In genomic region chr13:105334211-105334610, GRCh38 we compare ENCODE assay signal across 19 cellular contexts.
A peak's percentile ranks its signal among the peaks of the same experiment; 100 is the strongest.
DNase-seq lines count a peak whose midpoint lies in the region; ATAC-seq and TF ChIP-seq lines count a peak whose summit lies in the region.
"Had no signal": no experiment of that assay in that cellular context is flagged by ENCODE, and none has a peak within 500 bp of the region (broad histone marks: within the 10 kb centered on the region; RNA-seq: fewer than 3 reads in every experiment).

No MANE protein-coding gene starts in this region.

- no peaks in the 10 kb centered on the region for H3K79me2 ChIP-seq in mesendoderm (ENCODE audit: control insufficient read depth, insufficient read depth, low read length)

- peaks cover 12% of the 10 kb centered on the region for H3K4me1 ChIP-seq in adipocyte (ENCODE audit: control insufficient read depth, insufficient read depth, low read length)
- H3K4me1 ChIP-seq in mesendoderm (ENCODE audit: control insufficient read depth, low read depth, low read length), result no peaks in the 10 kb centered on the region
- H3K4me1 ChIP-seq: prostate gland had no signal

- no CpG with 5 or more reads among the region's 3 CpGs for WGBS in mesendoderm (ENCODE audit: extremely low coverage, insufficient coverage, low lambda C conversion rate)

- TF ChIP-seq CTCF in fibroblast of the aortic adventitia (IDR thresholded peaks at IDR 0.05; ENCODE audit: insufficient read depth, low read length) (no peak), osteocyte (IDR thresholded peaks at IDR 0.05) (no peak)

- H3K27ac Mint-ChIP-seq in osteocyte (ENCODE audit: unreplicated experiment), result peak overlapping the region; percentile 88
- H3K27ac Mint-ChIP-seq: activated B cell treated with CpG ODN at 0.5 μM for 24 hours; activated T-helper 2 cell treated with anti-CD3 and anti-CD28 coated beads, Interferon-gamma antibody, Interleukin-2, Interleukin-4, amounts not matched to agents 10 μg/mL and 5 μg/mL and 100 μg/mL, durations not matched to agents 14 hours and 24 hours and 36 hours; B cell; naive B cell; T-helper 1 cell treated with Interleukin-12 subunit alpha and Interleukin-12 subunit beta and Interleukin-4 antibody, amounts not matched to agents 30 μg/mL and 1 μg/mL, for 36 hours had no signal

- H3K4ac ChIP-seq in mesendoderm (ENCODE audit: low read depth, low read length), result no peak overlapping the region

- no peaks in the 10 kb centered on the region for H3K79me1 ChIP-seq in mesendoderm (ENCODE audit: low read length)

- no peak overlapping the region for H2BK5ac ChIP-seq in mesendoderm (ENCODE audit: low read length)

- no peaks in the 10 kb centered on the region for H3K27me3 ChIP-seq in adipocyte (replicated peaks; ENCODE audit: control insufficient read depth, insufficient read depth, low read length)
- H3K27me3 ChIP-seq in mesendoderm (ENCODE audit: insufficient read depth, low read length, poor library complexity), result no peaks in the 10 kb centered on the region

- H2BK120ac ChIP-seq in mesendoderm (ENCODE audit: low read depth, low read length), result no peak overlapping the region

- no peak for ATAC-seq in GM19467 (IDR thresholded peaks at IDR 0.05; ENCODE audit: unreplicated experiment)

- H3K27ac ChIP-seq in mesendoderm (ENCODE audit: low read depth, low read length), result no peak overlapping the region
- H3K27ac ChIP-seq: prostate gland had no signal

- no peaks in the 10 kb centered on the region for H3K27me3 Mint-ChIP-seq in osteocyte (ENCODE audit: unreplicated experiment)
- H3K27me3 Mint-ChIP-seq: activated B cell treated with CpG ODN at 0.5 μM for 24 hours, B cell, naive B cell had no signal

- H3K4me3 ChIP-seq in adipocyte (ENCODE audit: low read length), result no peak overlapping the region
- H3K4me3 ChIP-seq in fibroblast of the aortic adventitia (ENCODE audit: low read depth, low read length), result no peak overlapping the region
- H3K4me3 ChIP-seq in mesendoderm (ENCODE audit: low read length), result no peak overlapping the region
- H3K4me3 ChIP-seq: prostate gland had no signal

- peaks cover 11% of the 10 kb centered on the region for H3K36me3 Mint-ChIP-seq in osteocyte (ENCODE audit: unreplicated experiment)
- H3K36me3 Mint-ChIP-seq: naive B cell had no signal

- peak overlapping the region; percentile 11 for H3K4me3 Mint-ChIP-seq in osteocyte (ENCODE audit: unreplicated experiment)
- H3K4me3 Mint-ChIP-seq: activated B cell treated with CpG ODN at 0.5 μM for 24 hours; B cell; naive B cell; T-helper 1 cell treated with Interleukin-12 subunit alpha and Interleukin-12 subunit beta and Interleukin-4 antibody, amounts not matched to agents 30 μg/mL and 1 μg/mL, for 36 hours had no signal

- H3K4me2 ChIP-seq in mesendoderm (ENCODE audit: low read length), result no peak overlapping the region

- H4K8ac ChIP-seq in mesendoderm (ENCODE audit: low read depth, low read length), result no peak overlapping the region

- H3K4me1 Mint-ChIP-seq in osteocyte (ENCODE audit: unreplicated experiment), result peaks cover 78% of the 10 kb centered on the region
- H3K4me1 Mint-ChIP-seq: activated B cell treated with CpG ODN at 0.5 μM for 24 hours, B cell, naive B cell had no signal

- H3K9me3 ChIP-seq in adipocyte (ENCODE audit: control insufficient read depth, low read length), result peaks cover 8% of the 10 kb centered on the region
- H3K9me3 ChIP-seq: prostate gland had no signal

- H3K9ac ChIP-seq in adipocyte (ENCODE audit: low read length), result no peak overlapping the region
- no peak overlapping the region for H3K9ac ChIP-seq in mesendoderm (ENCODE audit: low read length)

- DNase-seq in AG08395 (ENCODE audit: low spot score) (peak; percentile 72), adipocyte (ENCODE audit: low read depth) (peak; percentile 73), fibroblast of the aortic adventitia (ENCODE audit: low read depth) (peak; percentile 40), osteocyte (ENCODE audit: extremely low spot score, unreplicated experiment) (no peak), D341Med (ENCODE audit: low spot score) (no peak), mesendoderm (no peak), NCI-H774 (lab: John Stamatoyannopoulos, UW) (no peak)
- DNase-seq: activated B cell treated with CpG ODN at 0.5 μM for 24 hours; activated CD8-positive, alpha-beta memory T cell treated with anti-CD3 and anti-CD28 coated beads for 24 hours; GF-D8; naive B cell; NCI-H1694; SHP77 treated with DMSO at 0.1 percent for 48 hours; stimulated activated naive CD4-positive, alpha-beta T cell had no signal

- H3K18ac ChIP-seq in mesendoderm (ENCODE audit: low read length), result no peak overlapping the region

- no peak overlapping the region for H2AK5ac ChIP-seq in mesendoderm (ENCODE audit: low read length)

- no peak overlapping the region for H4K5ac ChIP-seq in mesendoderm (ENCODE audit: low read length)

- H2BK15ac ChIP-seq in mesendoderm (replicated peaks; ENCODE audit: low read depth), result no peak overlapping the region

- H3K9me3 Mint-ChIP-seq in osteocyte (ENCODE audit: unreplicated experiment), result peaks cover 16% of the 10 kb centered on the region
- H3K9me3 Mint-ChIP-seq: activated T-helper 2 cell treated with anti-CD3 and anti-CD28 coated beads, Interferon-gamma antibody, Interleukin-2, Interleukin-4, amounts not matched to agents 10 μg/mL and 5 μg/mL and 100 μg/mL, durations not matched to agents 14 hours and 24 hours and 36 hours; T-helper 1 cell treated with Interleukin-12 subunit alpha and Interleukin-12 subunit beta and Interleukin-4 antibody, amounts not matched to agents 30 μg/mL and 1 μg/mL, for 36 hours had no signal

- no peaks in the 10 kb centered on the region for H3K36me3 ChIP-seq in adipocyte (ENCODE audit: control insufficient read depth, insufficient read depth, low read length, severe bottlenecking)
- no peaks in the 10 kb centered on the region for H3K36me3 ChIP-seq in mesendoderm (ENCODE audit: control insufficient read depth, insufficient read depth, low read length)
- H3K36me3 ChIP-seq: prostate gland had no signal

- no peak overlapping the region for H3K56ac ChIP-seq in mesendoderm (ENCODE audit: low read length)

- no peak overlapping the region for H3K23ac ChIP-seq in mesendoderm (ENCODE audit: low read length)

Comparison
In these comparisons a context has a peak if more than half of its experiments do, and no peak if none do; other contexts are left out.
1. DNase-seq: peak in AG08395 (single experiment), adipocyte (single experiment) and fibroblast of the aortic adventitia (single experiment); none in osteocyte (single experiment), D341Med (single experiment), mesendoderm (single experiment) and NCI-H774 (single experiment).